ENCODE assay signal across 1 cellular context in genomic region chr12:111602348-111602747, GRCh38.
TF ChIP-seq lines count a peak whose summit lies in the region.

No MANE protein-coding gene starts in this region.

TF ChIP-seq in K562, 482 proteins besides CTCF, POLR2A, EP300 and RAD21:
- TF ChIP-seq, protein P1, sequence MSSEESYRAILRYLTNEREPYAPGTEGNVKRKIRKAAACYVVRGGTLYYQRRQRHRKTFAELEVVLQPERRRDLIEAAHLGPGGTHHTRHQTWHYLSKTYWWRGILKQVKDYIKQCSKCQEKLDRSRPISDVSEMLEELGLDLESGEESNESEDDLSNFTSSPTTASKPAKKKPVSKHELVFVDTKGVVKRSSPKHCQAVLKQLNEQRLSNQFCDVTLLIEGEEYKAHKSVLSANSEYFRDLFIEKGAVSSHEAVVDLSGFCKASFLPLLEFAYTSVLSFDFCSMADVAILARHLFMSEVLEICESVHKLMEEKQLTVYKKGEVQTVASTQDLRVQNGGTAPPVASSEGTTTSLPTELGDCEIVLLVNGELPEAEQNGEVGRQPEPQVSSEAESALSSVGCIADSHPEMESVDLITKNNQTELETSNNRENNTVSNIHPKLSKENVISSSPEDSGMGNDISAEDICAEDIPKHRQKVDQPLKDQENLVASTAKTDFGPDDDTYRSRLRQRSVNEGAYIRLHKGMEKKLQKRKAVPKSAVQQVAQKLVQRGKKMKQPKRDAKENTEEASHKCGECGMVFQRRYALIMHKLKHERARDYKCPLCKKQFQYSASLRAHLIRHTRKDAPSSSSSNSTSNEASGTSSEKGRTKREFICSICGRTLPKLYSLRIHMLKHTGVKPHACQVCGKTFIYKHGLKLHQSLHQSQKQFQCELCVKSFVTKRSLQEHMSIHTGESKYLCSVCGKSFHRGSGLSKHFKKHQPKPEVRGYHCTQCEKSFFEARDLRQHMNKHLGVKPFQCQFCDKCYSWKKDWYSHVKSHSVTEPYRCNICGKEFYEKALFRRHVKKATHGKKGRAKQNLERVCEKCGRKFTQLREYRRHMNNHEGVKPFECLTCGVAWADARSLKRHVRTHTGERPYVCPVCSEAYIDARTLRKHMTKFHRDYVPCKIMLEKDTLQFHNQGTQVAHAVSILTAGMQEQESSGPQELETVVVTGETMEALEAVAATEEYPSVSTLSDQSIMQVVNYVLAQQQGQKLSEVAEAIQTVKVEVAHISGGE (CRISPR knock-in tag; IDR thresholded peaks at IDR 0.05), result no peak
- TF ChIP-seq MEIS2 (IDR thresholded peaks at IDR 0.05; ENCODE audit: partially characterized antibody) (peak; percentile 26), E2F1 (CRISPR knock-in tag; IDR thresholded peaks at IDR 0.05) (no peak)
